24 cellular contexts compared by ENCODE assay signal in genomic region chr13:37510441-37510840, GRCh38.
"Had no signal": no experiment of that assay in that cellular context is flagged by ENCODE, and none has a peak within 500 bp of the region (broad histone marks: within the 10 kb centered on the region; RNA-seq: fewer than 3 reads in every experiment).

No MANE protein-coding gene starts in this region.

- H3K4me1 Mint-ChIP-seq: activated naive CD4-positive, alpha-beta T cell treated with anti-CD3 and anti-CD28 coated beads, Interleukin-2, amount 50 U/mL, for 24 hours; central memory CD8-positive, alpha-beta T cell; naive thymus-derived CD4-positive, alpha-beta T cell; neural crest cell; stimulated activated memory B cell treated with anti-CD40 and anti-IgM and Interleukin-4, amounts not matched to agents 10 μg/mL and 1 μg/mL and 100 μg/mL, for 72 hours had no signal

- H3K27ac Mint-ChIP-seq: activated naive CD4-positive, alpha-beta T cell treated with anti-CD3 and anti-CD28 coated beads, Interleukin-2, amount 50 U/mL, for 24 hours; effector memory CD8-positive, alpha-beta T cell; naive thymus-derived CD4-positive, alpha-beta T cell; stimulated activated memory B cell treated with anti-CD40 and anti-IgM and Interleukin-4, amounts not matched to agents 10 μg/mL and 1 μg/mL and 100 μg/mL, for 72 hours had no signal

- FAIRE-seq: colon, endothelial cell of umbilical vein, kidney had no signal

- DNase-seq: activated CD4-positive, alpha-beta T cell treated with anti-CD3 and anti-CD28 coated beads for 1 hour; activated CD4-positive, alpha-beta T cell treated with anti-CD3 and anti-CD28 coated beads, Interleukin-2, amount 50 U/mL, for 1 hour; activated gamma-delta T cell treated with Interleukin-2 at 50 U/mL for 16 hours; activated T-cell treated with anti-CD3 and anti-CD28 coated beads, Interleukin-2, amount 50 U/mL, for 1 hour; brain microvascular endothelial cell; dorsolateral prefrontal cortex; effector memory CD8-positive, alpha-beta T cell; heart right ventricle; kidney; lower lobe of right lung; naive thymus-derived CD4-positive, alpha-beta T cell; occipital lobe; retina; sigmoid colon; stimulated activated CD4-positive, alpha-beta T cell treated with anti-CD3 and anti-CD28 coated beads, Interleukin-15, amount 100 ng/mL, for 24 hours; transverse colon; uterus had no signal

- ATAC-seq: effector memory CD8-positive, alpha-beta T cell; heart right ventricle; naive thymus-derived CD4-positive, alpha-beta T cell; stimulated activated memory B cell treated with anti-CD40 and anti-IgM and Interleukin-4, amounts not matched to agents 10 μg/mL and 1 μg/mL and 100 μg/mL, for 72 hours had no signal

- H3K9me3 Mint-ChIP-seq: activated naive CD4-positive, alpha-beta T cell treated with anti-CD3 and anti-CD28 coated beads, Interleukin-2, amount 50 U/mL, for 24 hours; neural crest cell; stimulated activated memory B cell treated with anti-CD40 and anti-IgM and Interleukin-4, amounts not matched to agents 10 μg/mL and 1 μg/mL and 100 μg/mL, for 72 hours had no signal

- H3K4me3 Mint-ChIP-seq: activated naive CD4-positive, alpha-beta T cell treated with anti-CD3 and anti-CD28 coated beads, Interleukin-2, amount 50 U/mL, for 24 hours; central memory CD8-positive, alpha-beta T cell; effector memory CD8-positive, alpha-beta T cell; naive thymus-derived CD4-positive, alpha-beta T cell; neural crest cell; stimulated activated memory B cell treated with anti-CD40 and anti-IgM and Interleukin-4, amounts not matched to agents 10 μg/mL and 1 μg/mL and 100 μg/mL, for 72 hours had no signal

- H3K27ac ChIP-seq: ascending aorta, brain microvascular endothelial cell, dorsolateral prefrontal cortex, heart right ventricle, lower lobe of right lung, sigmoid colon, transverse colon, uterus had no signal

- H3K27me3 Mint-ChIP-seq: activated naive CD4-positive, alpha-beta T cell treated with anti-CD3 and anti-CD28 coated beads, Interleukin-2, amount 50 U/mL, for 24 hours; central memory CD8-positive, alpha-beta T cell; effector memory CD8-positive, alpha-beta T cell; naive thymus-derived CD4-positive, alpha-beta T cell; stimulated activated memory B cell treated with anti-CD40 and anti-IgM and Interleukin-4, amounts not matched to agents 10 μg/mL and 1 μg/mL and 100 μg/mL, for 72 hours had no signal
